In the genomic region with DNA sequence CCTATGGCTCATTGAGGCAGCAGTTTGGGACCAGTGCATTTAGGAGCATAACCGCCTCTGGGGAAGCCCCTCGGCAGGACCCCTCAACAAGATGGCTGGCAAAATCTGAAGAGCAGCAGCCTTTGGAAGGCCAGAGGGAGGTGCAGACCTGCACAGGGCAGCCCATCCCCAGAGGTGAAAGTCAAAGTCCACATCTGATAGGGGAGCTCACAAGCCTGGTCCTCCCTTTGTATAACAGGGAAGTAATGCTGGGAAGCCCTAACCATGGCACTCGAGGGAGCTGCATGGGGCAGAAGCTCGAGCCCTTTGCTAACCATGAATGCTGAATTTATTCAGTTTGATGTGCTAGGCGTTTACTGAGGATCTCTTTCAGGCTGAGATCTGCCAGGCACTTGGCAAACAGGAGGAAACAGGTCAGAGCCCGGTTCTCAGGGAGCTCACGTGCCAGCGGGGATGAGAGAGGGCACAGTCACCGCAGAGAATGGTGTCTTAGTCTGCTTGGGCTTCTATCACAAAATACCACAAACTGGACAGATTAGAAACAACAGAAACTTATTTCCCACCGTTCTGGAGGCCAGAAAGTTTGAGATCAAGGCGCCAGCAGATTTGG, we compare ENCODE assay signal across 26 cellular contexts.
"Had no signal": no experiment of that assay in that cellular context is flagged by ENCODE, and none has a peak within 500 bp of the region (broad histone marks: within the 10 kb centered on the region; RNA-seq: fewer than 3 reads in every experiment).

No MANE protein-coding gene starts in this region.

- H3K36me3 ChIP-seq: cardiac muscle cell, esophagus muscularis mucosa, left ventricle myocardium inferior, thyroid gland had no signal

- H3K4me3 ChIP-seq: cardiac muscle cell, esophagus muscularis mucosa, left ventricle myocardium inferior, lung, skin epidermis, thyroid gland had no signal

- H3K27ac ChIP-seq: cardiac muscle cell, esophagus muscularis mucosa, left ventricle myocardium inferior, skin epidermis, thyroid gland had no signal

- H3K9me3 ChIP-seq: esophagus muscularis mucosa, left ventricle myocardium inferior, thyroid gland had no signal

- H3K4me1 ChIP-seq: esophagus muscularis mucosa, left ventricle myocardium inferior had no signal

- H3K27me3 ChIP-seq: cardiac muscle cell, thyroid gland had no signal

- ATAC-seq: activated CD4-positive, alpha-beta T cell treated with anti-CD3 and anti-CD28 coated beads for 36 hours; activated CD8-positive, alpha-beta T cell treated with anti-CD3 and anti-CD28 coated beads, Interleukin-2, amount 10 ng/mL, durations not matched to agents 7 days and 5 days; activated naive CD4-positive, alpha-beta T cell treated with anti-CD3 and anti-CD28 coated beads, Interleukin-2, amount 50 U/mL, for 72 hours; activated T-cell treated with anti-CD3 and anti-CD28 coated beads, Interleukin-2, amount 50 U/mL, for 72 hours; natural killer cell treated with Interleukin-12 subunit alpha and Interleukin-12 subunit beta and Interleukin-15 and Interleukin-18, amount 100 ng/mL, for 72 hours; sciatic nerve; stimulated activated memory B cell treated with anti-CD40 and anti-IgM and Interleukin-4, amounts not matched to agents 10 μg/mL and 1 μg/mL and 100 μg/mL, for 72 hours; stimulated activated naive CD8-positive, alpha-beta T cell treated with anti-CD3 and anti-CD28 coated beads, Interleukin-15, amount 100 ng/mL, for 72 hours had no signal

- DNase-seq: activated CD4-positive, alpha-beta T cell treated with anti-CD3 and anti-CD28 coated beads for 36 hours; activated CD4-positive, CD25-positive, alpha-beta regulatory T cell; activated CD8-positive, alpha-beta T cell treated with anti-CD3 and anti-CD28 coated beads, Interleukin-2, amount 10 ng/mL, durations not matched to agents 7 days and 5 days; activated naive CD4-positive, alpha-beta T cell; activated T-cell treated with anti-CD3 and anti-CD28 coated beads for 4 hours; activated T-cell treated with anti-CD3 and anti-CD28 coated beads, Interleukin-2, amount 50 U/mL, for 72 hours; anterior cingulate cortex; effector CD4-positive, alpha-beta T cell; foreskin melanocyte; islet precursor cell; left ventricle myocardium inferior; mesendoderm; stimulated activated CD4-positive, alpha-beta T cell treated with anti-CD3 and anti-CD28 coated beads, Interleukin-1b, Interleukin-23, amount 100 ng/mL, for 48 hours; stimulated activated CD4-positive, alpha-beta T cell treated with anti-CD3 and anti-CD28 coated beads, Interleukin-4, amount 100 ng/mL, for 4 hours; stimulated activated CD8-positive, alpha-beta memory T cell treated with anti-CD3 and anti-CD28 coated beads, Interleukin-4, amount 100 ng/mL, for 48 hours; stimulated activated naive CD8-positive, alpha-beta T cell treated with anti-CD3 and anti-CD28 coated beads, Interleukin-15, amount 100 ng/mL, for 72 hours; T-helper 1 cell; thyroid gland had no signal
